12 cellular contexts compared by ENCODE assay signal in genomic region chr4:38565271-38566199, GRCh38.
DNase-seq lines count a peak whose midpoint lies in the region; ATAC-seq lines count a peak whose summit lies in the region.
"Had no signal": no experiment of that assay in that cellular context is flagged by ENCODE, and none has a peak within 500 bp of the region (broad histone marks: within the 10 kb centered on the region; RNA-seq: fewer than 3 reads in every experiment).

No MANE protein-coding gene starts in this region.

- H2AK5ac ChIP-seq in mesendoderm (ENCODE audit: low read length): no peak overlapping the region

- H2BK120ac ChIP-seq in mesendoderm (ENCODE audit: low read depth, low read length): no peak overlapping the region

- H3K79me2 ChIP-seq in mesendoderm (ENCODE audit: control insufficient read depth, insufficient read depth, low read length): no peaks in the 10 kb centered on the region

- H3K4me3 ChIP-seq in rectal smooth muscle tissue (ENCODE audit: low read length) (no peak overlapping the region), mesendoderm (ENCODE audit: low read length) (no peak overlapping the region)

- peak; percentile 0 for DNase-seq in ELR (ENCODE audit: low read depth)
- DNase-seq in NCI-H510A (lab: John Stamatoyannopoulos, UW): peak; percentile 50
- DNase-seq in epithelial cell of prostate (ENCODE audit: low read depth, low spot score): peak; percentile 77
- no peak for DNase-seq in mesendoderm
- DNase-seq in stimulated activated CD4-positive, alpha-beta T cell treated with anti-CD3 and anti-CD28 coated beads, Interleukin-15, amount 100 ng/mL, for 24 hours: no peak
- DNase-seq: activated naive CD8-positive, alpha-beta T cell treated with anti-CD3 and anti-CD28 coated beads, Interleukin-2, amount 10 ng/mL, durations not matched to agents 7 days and 5 days; NCI-H2081; occipital lobe; stimulated activated CD8-positive, alpha-beta memory T cell treated with anti-CD3 and anti-CD28 coated beads, Interleukin-4, amount 100 ng/mL, for 48 hours had no signal

- no peak overlapping the region for H3K23ac ChIP-seq in mesendoderm (ENCODE audit: low read length)

- H3K4me2 ChIP-seq in mesendoderm (ENCODE audit: low read length): no peak overlapping the region

- H3K4ac ChIP-seq in mesendoderm (ENCODE audit: low read depth, low read length): no peak overlapping the region

- no peak overlapping the region for H3K9ac ChIP-seq in rectal smooth muscle tissue (ENCODE audit: low read length)
- H3K9ac ChIP-seq in mesendoderm (ENCODE audit: low read length): no peak overlapping the region

- ATAC-seq in GM21423 (IDR thresholded peaks at IDR 0.05; ENCODE audit: unreplicated experiment): no peak
- no peak for ATAC-seq in GM19035 (IDR thresholded peaks at IDR 0.05; ENCODE audit: unreplicated experiment)

- H3K36me3 ChIP-seq in rectal smooth muscle tissue (ENCODE audit: control insufficient read depth, insufficient read depth, low read length) (no peaks in the 10 kb centered on the region), mesendoderm (ENCODE audit: control insufficient read depth, insufficient read depth, low read length) (no peaks in the 10 kb centered on the region)

- no peak overlapping the region for H3K18ac ChIP-seq in mesendoderm (ENCODE audit: low read length)

- WGBS in mesendoderm (ENCODE audit: extremely low coverage, insufficient coverage, low lambda C conversion rate): 100% methylated on average over 1 of the region's 12 CpGs

- H3K4me1 ChIP-seq in rectal smooth muscle tissue (ENCODE audit: control insufficient read depth, insufficient read depth, low read length) (peaks cover 17% of the 10 kb centered on the region), mesendoderm (ENCODE audit: control insufficient read depth, low read depth, low read length) (no peaks in the 10 kb centered on the region)

- H4K8ac ChIP-seq in mesendoderm (ENCODE audit: low read depth, low read length): no peak overlapping the region

- H2BK15ac ChIP-seq in mesendoderm (replicated peaks; ENCODE audit: low read depth): no peak overlapping the region

- H3K27me3 ChIP-seq in rectal smooth muscle tissue (ENCODE audit: control insufficient read depth, insufficient read depth, low read length): no peaks in the 10 kb centered on the region
- no peaks in the 10 kb centered on the region for H3K27me3 ChIP-seq in mesendoderm (ENCODE audit: insufficient read depth, low read length, poor library complexity)

- H2BK5ac ChIP-seq in mesendoderm (ENCODE audit: low read length): no peak overlapping the region

- H4K5ac ChIP-seq in mesendoderm (ENCODE audit: low read length): no peak overlapping the region

- H3K56ac ChIP-seq in mesendoderm (ENCODE audit: low read length): no peak overlapping the region

- no peaks in the 10 kb centered on the region for H3K79me1 ChIP-seq in mesendoderm (ENCODE audit: low read length)

- H3K27ac ChIP-seq in epithelial cell of prostate: peak overlapping the region; percentile 91
- peak overlapping the region; percentile 52 for H3K27ac ChIP-seq in rectal smooth muscle tissue (ENCODE audit: low read depth, low read length)
- H3K27ac ChIP-seq in mesendoderm (ENCODE audit: low read depth, low read length): no peak overlapping the region

Comparison
In these comparisons a context has a peak if more than half of its experiments do, and no peak if none do; other contexts are left out.
1. DNase-seq: peak in ELR (single experiment), NCI-H510A (single experiment) and epithelial cell of prostate (single experiment); none in mesendoderm (single experiment) and stimulated activated CD4-positive, alpha-beta T cell treated with anti-CD3 and anti-CD28 coated beads, Interleukin-15, amount 100 ng/mL, for 24 hours (single experiment).